ENCODE assay signal across 13 cellular contexts in the genomic region with DNA sequence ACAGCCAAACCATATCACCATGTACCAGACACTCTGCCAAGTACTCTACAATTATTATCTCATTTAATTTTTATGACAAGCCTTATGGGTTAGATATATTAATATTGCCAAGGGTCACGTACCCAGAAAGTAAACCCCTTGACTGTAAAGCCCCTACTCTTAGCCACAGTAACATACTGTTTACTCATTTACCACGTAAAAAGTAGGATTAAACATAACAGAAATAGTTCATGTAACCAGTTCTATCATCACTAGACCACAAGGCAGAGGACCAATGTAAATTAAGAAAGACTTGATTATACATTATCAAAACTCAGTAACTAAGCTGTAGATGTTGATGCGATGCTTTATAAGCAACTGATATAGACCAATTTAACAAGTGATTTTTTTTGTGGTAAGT.
A peak's percentile ranks its signal among the peaks of the same experiment; 100 is the strongest.
DNase-seq lines count a peak whose midpoint lies in the region; ATAC-seq lines count a peak whose summit lies in the region.
"Had no signal": no experiment of that assay in that cellular context is flagged by ENCODE, and none has a peak within 500 bp of the region (broad histone marks: within the 10 kb centered on the region; RNA-seq: fewer than 3 reads in every experiment).

No MANE protein-coding gene starts in this region.

- ATAC-seq in GM18508 (IDR thresholded peaks at IDR 0.05; ENCODE audit: insufficient read depth, unreplicated experiment) (peak; percentile 30), GM19397 (IDR thresholded peaks at IDR 0.05; ENCODE audit: unreplicated experiment) (peak; percentile 34), HG02852 (IDR thresholded peaks at IDR 0.05; ENCODE audit: unreplicated experiment) (peak; percentile 11), HG03457 (IDR thresholded peaks at IDR 0.05; ENCODE audit: unreplicated experiment) (peak; percentile 20), HG02571 (IDR thresholded peaks at IDR 0.05; ENCODE audit: unreplicated experiment) (no peak), left ventricle myocardium superior (no peak)

- DNase-seq in germinal center (ENCODE audit: low spot score): no peak
- DNase-seq in NCI-H510A (lab: John Stamatoyannopoulos, UW): no peak
- DNase-seq in left ventricle myocardium superior: no peak
- DNase-seq: GOT3, NCI-H1048, NCI-H146, NCI-H2081 treated with DMSO at 0.1 percent for 48 hours, T-helper 9 cell had no signal

- intact Hi-C loops in left ventricle myocardium superior (cut with micrococcal nuclease): no loop called here

Comparison
In these comparisons a context has a peak if more than half of its experiments do, and no peak if none do; other contexts are left out.
1. ATAC-seq: peak in GM18508 (single experiment), GM19397 (single experiment), HG02852 (single experiment) and HG03457 (single experiment); none in HG02571 (single experiment) and left ventricle myocardium superior (single experiment).